Comparison of ENCODE assay signal across 2 cellular contexts in genomic region chr10:5575144-5575481, GRCh38.
TF ChIP-seq lines count a peak whose summit lies in the region.

No MANE protein-coding gene starts in this region.

TF ChIP-seq in HepG2, 621 proteins besides CTCF, POLR2A, EP300 and RAD21 (continues in another document):
- TF ChIP-seq ZNF687 (CRISPR knock-in tag; IDR thresholded peaks at IDR 0.05) (peak; percentile 49; the same call in 1 of the 2 replicates), ZNF317 (CRISPR knock-in tag; IDR thresholded peaks at IDR 0.05) (no peak), HNRNPL (IDR thresholded peaks at IDR 0.05; ENCODE audit: low read depth, low read length) (0 out of 2 replicates have a peak, but pooled peaks have one; percentile 5), ZNF512 (CRISPR knock-in tag; IDR thresholded peaks at IDR 0.05) (no peak), SALL1 (CRISPR knock-in tag; IDR thresholded peaks at IDR 0.05) (0 out of 2 replicates have a peak, but pooled peaks have one; percentile 4), ZNF296 (CRISPR knock-in tag; conservative IDR thresholded peaks at IDR 0.05) (no peak), SIX4 (CRISPR knock-in tag; IDR thresholded peaks at IDR 0.05) (no peak), NR2F2 (IDR thresholded peaks at IDR 0.05; ENCODE audit: borderline replicate concordance, low read depth) (no peak), ZNF180 (CRISPR knock-in tag; IDR thresholded peaks at IDR 0.05; ENCODE audit: borderline replicate concordance, low read depth) (no peak), HOXD1 (CRISPR knock-in tag; IDR thresholded peaks at IDR 0.05) (no peak), UBTF (CRISPR knock-in tag; IDR thresholded peaks at IDR 0.05) (0 out of 2 replicates have a peak, but pooled peaks have one; percentile 17), ESRRA (CRISPR knock-in tag; IDR thresholded peaks at IDR 0.05; ENCODE audit: low read depth) (no peak), PRPF4 (IDR thresholded peaks at IDR 0.05; ENCODE audit: low read depth, low read length, poor library complexity, severe bottlenecking) (no peak), ZFP91 (CRISPR knock-in tag; IDR thresholded peaks at IDR 0.05; ENCODE audit: borderline replicate concordance) (0 out of 2 replicates have a peak, but pooled peaks have one; percentile 22), TOPORS (CRISPR knock-in tag; IDR thresholded peaks at IDR 0.05) (no peak), MTA1 (CRISPR knock-in tag; IDR thresholded peaks at IDR 0.05; ENCODE audit: borderline replicate concordance) (no peak), ZMYM2 (CRISPR knock-in tag; IDR thresholded peaks at IDR 0.05) (0 out of 2 replicates have a peak, but pooled peaks have one; percentile 20), ZNF780A (CRISPR knock-in tag; IDR thresholded peaks at IDR 0.05) (no peak), ZNF3 (CRISPR knock-in tag; IDR thresholded peaks at IDR 0.05) (no peak)

TF ChIP-seq in SK-N-SH, 30 proteins besides CTCF, POLR2A, EP300 and RAD21:
- TF ChIP-seq TCF12 (IDR thresholded peaks at IDR 0.05) (no peak), TAF1 (IDR thresholded peaks at IDR 0.05; ENCODE audit: borderline replicate concordance, low read depth, low read length) (no peak), USF1 (IDR thresholded peaks at IDR 0.05; ENCODE audit: borderline replicate concordance, low read depth) (no peak), FOXM1 (IDR thresholded peaks at IDR 0.05; ENCODE audit: low read depth) (no peak), MAX (IDR thresholded peaks at IDR 0.05; ENCODE audit: low read depth) (no peak), NFIC (IDR thresholded peaks at IDR 0.05; ENCODE audit: borderline replicate concordance) (no peak), RXRA (IDR thresholded peaks at IDR 0.05; ENCODE audit: borderline replicate concordance, low read depth) (no peak), FOXJ3 (CRISPR knock-in tag; IDR thresholded peaks at IDR 0.05) (no peak), RCOR1 (IDR thresholded peaks at IDR 0.05; ENCODE audit: low read length) (no peak), EZH2phosphoT487 (IDR thresholded peaks at IDR 0.05; ENCODE audit: borderline replicate concordance, low read depth) (no peak), GATA2 (CRISPR knock-in tag; IDR thresholded peaks at IDR 0.05) (no peak), IRF3 (IDR thresholded peaks at IDR 0.05; ENCODE audit: low read depth, low read length) (no peak), JUND (IDR thresholded peaks at IDR 0.05) (no peak), PBX3 (IDR thresholded peaks at IDR 0.05) (no peak), FOSL2 (IDR thresholded peaks at IDR 0.05; ENCODE audit: borderline replicate concordance, low read depth) (no peak), POLR2AphosphoS5 (IDR thresholded peaks at IDR 0.05; ENCODE audit: low read depth, low read length) (no peak)
- TF ChIP-seq, protein P1, sequence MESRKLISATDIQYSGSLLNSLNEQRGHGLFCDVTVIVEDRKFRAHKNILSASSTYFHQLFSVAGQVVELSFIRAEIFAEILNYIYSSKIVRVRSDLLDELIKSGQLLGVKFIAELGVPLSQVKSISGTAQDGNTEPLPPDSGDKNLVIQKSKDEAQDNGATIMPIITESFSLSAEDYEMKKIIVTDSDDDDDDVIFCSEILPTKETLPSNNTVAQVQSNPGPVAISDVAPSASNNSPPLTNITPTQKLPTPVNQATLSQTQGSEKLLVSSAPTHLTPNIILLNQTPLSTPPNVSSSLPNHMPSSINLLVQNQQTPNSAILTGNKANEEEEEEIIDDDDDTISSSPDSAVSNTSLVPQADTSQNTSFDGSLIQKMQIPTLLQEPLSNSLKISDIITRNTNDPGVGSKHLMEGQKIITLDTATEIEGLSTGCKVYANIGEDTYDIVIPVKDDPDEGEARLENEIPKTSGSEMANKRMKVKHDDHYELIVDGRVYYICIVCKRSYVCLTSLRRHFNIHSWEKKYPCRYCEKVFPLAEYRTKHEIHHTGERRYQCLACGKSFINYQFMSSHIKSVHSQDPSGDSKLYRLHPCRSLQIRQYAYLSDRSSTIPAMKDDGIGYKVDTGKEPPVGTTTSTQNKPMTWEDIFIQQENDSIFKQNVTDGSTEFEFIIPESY (IDR thresholded peaks at IDR 0.05; ENCODE audit: borderline replicate concordance, low read depth), result no peak
- TF ChIP-seq, protein P2, sequence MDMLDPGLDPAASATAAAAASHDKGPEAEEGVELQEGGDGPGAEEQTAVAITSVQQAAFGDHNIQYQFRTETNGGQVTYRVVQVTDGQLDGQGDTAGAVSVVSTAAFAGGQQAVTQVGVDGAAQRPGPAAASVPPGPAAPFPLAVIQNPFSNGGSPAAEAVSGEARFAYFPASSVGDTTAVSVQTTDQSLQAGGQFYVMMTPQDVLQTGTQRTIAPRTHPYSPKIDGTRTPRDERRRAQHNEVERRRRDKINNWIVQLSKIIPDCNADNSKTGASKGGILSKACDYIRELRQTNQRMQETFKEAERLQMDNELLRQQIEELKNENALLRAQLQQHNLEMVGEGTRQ (IDR thresholded peaks at IDR 0.05; ENCODE audit: borderline replicate concordance, low read depth, low read length), result no peak
- TF ChIP-seq, protein P3, sequence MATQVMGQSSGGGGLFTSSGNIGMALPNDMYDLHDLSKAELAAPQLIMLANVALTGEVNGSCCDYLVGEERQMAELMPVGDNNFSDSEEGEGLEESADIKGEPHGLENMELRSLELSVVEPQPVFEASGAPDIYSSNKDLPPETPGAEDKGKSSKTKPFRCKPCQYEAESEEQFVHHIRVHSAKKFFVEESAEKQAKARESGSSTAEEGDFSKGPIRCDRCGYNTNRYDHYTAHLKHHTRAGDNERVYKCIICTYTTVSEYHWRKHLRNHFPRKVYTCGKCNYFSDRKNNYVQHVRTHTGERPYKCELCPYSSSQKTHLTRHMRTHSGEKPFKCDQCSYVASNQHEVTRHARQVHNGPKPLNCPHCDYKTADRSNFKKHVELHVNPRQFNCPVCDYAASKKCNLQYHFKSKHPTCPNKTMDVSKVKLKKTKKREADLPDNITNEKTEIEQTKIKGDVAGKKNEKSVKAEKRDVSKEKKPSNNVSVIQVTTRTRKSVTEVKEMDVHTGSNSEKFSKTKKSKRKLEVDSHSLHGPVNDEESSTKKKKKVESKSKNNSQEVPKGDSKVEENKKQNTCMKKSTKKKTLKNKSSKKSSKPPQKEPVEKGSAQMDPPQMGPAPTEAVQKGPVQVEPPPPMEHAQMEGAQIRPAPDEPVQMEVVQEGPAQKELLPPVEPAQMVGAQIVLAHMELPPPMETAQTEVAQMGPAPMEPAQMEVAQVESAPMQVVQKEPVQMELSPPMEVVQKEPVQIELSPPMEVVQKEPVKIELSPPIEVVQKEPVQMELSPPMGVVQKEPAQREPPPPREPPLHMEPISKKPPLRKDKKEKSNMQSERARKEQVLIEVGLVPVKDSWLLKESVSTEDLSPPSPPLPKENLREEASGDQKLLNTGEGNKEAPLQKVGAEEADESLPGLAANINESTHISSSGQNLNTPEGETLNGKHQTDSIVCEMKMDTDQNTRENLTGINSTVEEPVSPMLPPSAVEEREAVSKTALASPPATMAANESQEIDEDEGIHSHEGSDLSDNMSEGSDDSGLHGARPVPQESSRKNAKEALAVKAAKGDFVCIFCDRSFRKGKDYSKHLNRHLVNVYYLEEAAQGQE (IDR thresholded peaks at IDR 0.05; ENCODE audit: low read depth, low read length), result no peak
